In the genomic region with DNA sequence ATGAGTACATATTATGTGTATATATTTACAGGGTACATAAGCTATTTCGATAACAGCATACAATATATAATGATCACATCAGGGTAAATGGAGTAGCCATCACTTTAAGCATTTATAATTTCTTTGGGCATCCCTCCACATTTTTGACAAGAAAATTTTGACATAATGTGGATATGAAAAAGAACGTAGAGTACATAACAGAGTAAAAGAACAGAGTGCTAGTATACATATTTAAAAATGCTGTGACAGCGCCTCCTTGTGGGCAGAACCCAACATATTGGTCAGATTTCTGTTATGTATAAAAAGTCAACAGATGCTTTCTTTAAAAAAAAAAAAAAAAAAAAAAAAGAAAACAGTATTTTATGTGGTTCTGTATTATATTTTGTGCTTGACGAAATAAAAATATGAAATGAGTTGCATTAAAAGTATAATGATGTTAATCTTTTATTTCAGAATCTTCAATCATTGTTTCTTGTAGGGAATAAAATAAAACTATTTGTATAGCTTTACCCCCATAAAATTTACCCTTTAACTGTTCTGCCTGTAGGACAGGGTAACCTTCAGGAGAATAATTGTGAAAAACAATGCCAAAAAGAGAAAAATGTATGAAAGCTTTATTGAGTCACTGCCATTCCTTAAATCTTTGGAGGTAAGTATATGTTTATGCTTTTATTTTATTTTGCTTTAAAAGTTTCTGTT, we compare ENCODE assay signal across 8 cellular contexts. TPM values are rescaled to one million over a fixed set of nuclear protein-coding genes. Genes with fewer than 3 reads are reported as not detected.
DNase-seq lines count a peak whose midpoint lies in the region; ATAC-seq, FAIRE-seq and TF ChIP-seq lines count a peak whose summit lies in the region.

No MANE protein-coding gene starts in this region.

- no peak overlapping the region for H3K4me3 ChIP-seq in fibroblast of villous mesenchyme (ENCODE audit: low read depth, low read length)
- no peak overlapping the region for H3K4me3 ChIP-seq in upper lobe of right lung

- no peaks in the 10 kb centered on the region for H3K9me3 ChIP-seq in upper lobe of right lung

- H3K27ac ChIP-seq in upper lobe of right lung, result no peak overlapping the region

- intact Hi-C loops in upper lobe of right lung (cut with DNase I), result no loop called here

- no peaks in the 10 kb centered on the region for H3K27me3 Mint-ChIP-seq in activated T-cell treated with anti-CD3 and anti-CD28 coated beads, Interleukin-2, amount 50 U/mL, for 72 hours (ENCODE audit: low read depth)

- H3K9me3 Mint-ChIP-seq in activated T-cell treated with anti-CD3 and anti-CD28 coated beads, Interleukin-2, amount 50 U/mL, for 72 hours, result no peaks in the 10 kb centered on the region

- H3K4me1 ChIP-seq in upper lobe of right lung, result peaks cover 4% of the 10 kb centered on the region

- peak; percentile 56 to 73 for ATAC-seq in activated T-cell treated with anti-CD3 and anti-CD28 coated beads, Interleukin-2, amount 50 U/mL, for 72 hours (replicated peaks in 1 of 2)
- ATAC-seq in upper lobe of right lung, result peak; percentile 85
- ATAC-seq in HG03095 (IDR thresholded peaks at IDR 0.05; ENCODE audit: unreplicated experiment), result no peak

- FAIRE-seq in RCC 7860 (lab: Jason Lieb, UNC), result peak; percentile 88

- H3K4me3 Mint-ChIP-seq in activated T-cell treated with anti-CD3 and anti-CD28 coated beads, Interleukin-2, amount 50 U/mL, for 72 hours, result no peak overlapping the region

- H3K27ac Mint-ChIP-seq in activated T-cell treated with anti-CD3 and anti-CD28 coated beads, Interleukin-2, amount 50 U/mL, for 72 hours, result no peak overlapping the region

- H3K27me3 ChIP-seq in upper lobe of right lung, result no peaks in the 10 kb centered on the region

- H3K36me3 Mint-ChIP-seq in activated T-cell treated with anti-CD3 and anti-CD28 coated beads, Interleukin-2, amount 50 U/mL, for 72 hours (ENCODE audit: insufficient read depth in 2 of 2), result no peaks in the 10 kb centered on the region

- H3K4me1 Mint-ChIP-seq in activated T-cell treated with anti-CD3 and anti-CD28 coated beads, Interleukin-2, amount 50 U/mL, for 72 hours (ENCODE audit: low read depth), result peaks cover 5% of the 10 kb centered on the region

- H3K36me3 ChIP-seq in upper lobe of right lung, result no peaks in the 10 kb centered on the region

- TF ChIP-seq CTCF in fibroblast of villous mesenchyme (IDR thresholded peaks at IDR 0.05; ENCODE audit: insufficient read depth, low read depth, low read length), result peak; percentile 61
- TF ChIP-seq CTCF in upper lobe of right lung (IDR thresholded peaks at IDR 0.05), result peak; percentile 73

- in situ Hi-C loops in KBM-7 (cut with MboI; ENCODE audit: low pct_unique_long_range_greater_than_20kb, low sequenced_read_pairs), result no loop called here

- peak; percentile 64 for DNase-seq in COLO668 (lab: John Stamatoyannopoulos, UW; ENCODE audit: unreplicated experiment)
- DNase-seq in KBM-7, result peak; percentile 82
- DNase-seq in RCC 7860 (ENCODE audit: low spot score), result peak; percentile 61
- peak; percentile 67 to 75 for DNase-seq in activated T-cell treated with anti-CD3 and anti-CD28 coated beads, Interleukin-2, amount 50 U/mL, for 72 hours
- peak; percentile 82 for DNase-seq in fibroblast of villous mesenchyme (ENCODE audit: low read depth)
- DNase-seq in pons (ENCODE audit: low spot score), result peak; percentile 74
- DNase-seq in upper lobe of right lung, result no peak

RNA-seq across cellular contexts. Expression of gene HBP1, which starts 18.3 kb away (rescaled TPM):
- 10 to 100 TPM; 41.1 to 58.0 TPM for total RNA-seq in activated T-cell treated with anti-CD3 and anti-CD28 coated beads, Interleukin-2, amount 50 U/mL, for 72 hours
- 53.1 and 66.9 TPM in 2 replicates for total RNA-seq in fibroblast of villous mesenchyme
- 74.0 TPM for total RNA-seq in upper lobe of right lung
